In genomic region chr20:16951876-16952275, GRCh38 we compare ENCODE assay signal across 20 cellular contexts.
"Had no signal": no experiment of that assay in that cellular context is flagged by ENCODE, and none has a peak within 500 bp of the region (broad histone marks: within the 10 kb centered on the region; RNA-seq: fewer than 3 reads in every experiment).

No MANE protein-coding gene starts in this region.

- H3K4me2 ChIP-seq: hepatocyte had no signal

- H3K9me3 ChIP-seq: mucosa of descending colon had no signal

- ATAC-seq: foreskin keratinocyte, gastroesophageal sphincter, heart left ventricle, left lung, left ventricle myocardium superior, lower lobe of right lung, mucosa of descending colon had no signal

- H3K36me3 ChIP-seq: esophagus muscularis mucosa, gastroesophageal sphincter, heart left ventricle, left lung, lower lobe of right lung had no signal

- H2AFZ ChIP-seq: hepatocyte had no signal

- H3K4me1 ChIP-seq: foreskin keratinocyte, gastroesophageal sphincter, heart left ventricle, left lung, lower lobe of right lung had no signal

- DNase-seq: dermis blood vessel endothelial cell; dorsolateral prefrontal cortex; effector CD4-positive, alpha-beta T cell; effector memory CD4-positive, alpha-beta T cell; foreskin keratinocyte; heart left ventricle; hypothalamus; immature natural killer cell; islet precursor cell; kidney; kidney glomerular epithelial cell; left lung; left ventricle myocardium superior; lower lobe of right lung; mesenchymal stem cell; mucosa of descending colon had no signal

- H3K27ac ChIP-seq: coronary artery, esophagus muscularis mucosa, foreskin keratinocyte, gastroesophageal sphincter, heart left ventricle, hepatocyte, left lung, lower lobe of right lung had no signal

- H3K27me3 ChIP-seq: dorsolateral prefrontal cortex, esophagus muscularis mucosa, foreskin keratinocyte, gastroesophageal sphincter, hepatocyte, left lung had no signal

- H3K79me2 ChIP-seq: hepatocyte had no signal

- H3K4me3 ChIP-seq: coronary artery, dorsolateral prefrontal cortex, esophagus muscularis mucosa, gastroesophageal sphincter, heart left ventricle, hepatocyte, left lung, lower lobe of right lung, mucosa of descending colon had no signal
